In genomic region chr14:54025661-54026060, GRCh38 we compare ENCODE assay signal across 9 cellular contexts.
DNase-seq lines count a peak whose midpoint lies in the region; ATAC-seq, FAIRE-seq and TF ChIP-seq lines count a peak whose summit lies in the region.
"Had no signal": no experiment of that assay in that cellular context is flagged by ENCODE, and none has a peak within 500 bp of the region (broad histone marks: within the 10 kb centered on the region; RNA-seq: fewer than 3 reads in every experiment).

No MANE protein-coding gene starts in this region.

- H3K4me2 ChIP-seq in HepG2 (ENCODE audit: low read depth, low read length): no peak overlapping the region

- H3K4me3 Mint-ChIP-seq in activated CD4-positive, alpha-beta memory T cell treated with anti-CD3 and anti-CD28 coated beads, Interleukin-2, amount 10 ng/mL, durations not matched to agents 7 days and 5 days: no peak overlapping the region

- 41% methylated on average over 1 of the region's 1 CpG for WGBS in HepG2 (ENCODE audit: low lambda C conversion rate)

- intact Hi-C loops in HepG2 (cut with micrococcal nuclease; ENCODE audit: unreplicated experiment): loop anchor here (1.0 kb wide), 2 partner anchors 83 to 150 kb away; no protein-coding TSS in a partner anchor

- BruUV-seq in HepG2 (replicated peaks; lab: Mats Ljungman, UMichigan): no TSS peak

- H3K4me1 ChIP-seq in HepG2 (ENCODE audit: insufficient read depth, low read length): peaks cover 13% of the 10 kb centered on the region

- H3K9me3 ChIP-seq in HepG2 (ENCODE audit: low read length): peaks cover 12% of the 10 kb centered on the region

- TF ChIP-seq EP300 in HepG2 (IDR thresholded peaks at IDR 0.05; ENCODE audit: low read depth in 2 of 2, low read length in 2 of 2) (no peak), HepG2 (CRISPR knock-in tag; IDR thresholded peaks at IDR 0.05; ENCODE audit: borderline replicate concordance) (no peak)

- DNase-seq in BJ (ENCODE audit: low read depth): no peak
- peak; percentile 76 for DNase-seq in HT-29 (ENCODE audit: low spot score)
- peak; percentile 25 for DNase-seq in amniotic epithelial cell (ENCODE audit: low read depth)
- peak; percentile 36 for DNase-seq in HepG2 (ENCODE audit: low spot score)
- no peak for DNase-seq in effector CD4-positive, alpha-beta T cell
- no peak for DNase-seq in activated CD4-positive, alpha-beta memory T cell treated with anti-CD3 and anti-CD28 coated beads, Interleukin-2, amount 10 ng/mL, durations not matched to agents 7 days and 5 days
- no peak for DNase-seq in H7
- DNase-seq in NCI-H1694 (lab: John Stamatoyannopoulos, UW): no peak
- DNase-seq: stimulated activated CD4-positive, alpha-beta T cell treated with anti-CD3 and anti-CD28 coated beads, Interleukin-2, amount 100 ng/mL, for 48 hours had no signal

- no peak for FAIRE-seq in HepG2 (lab: Jason Lieb, UNC)

- no peaks in the 10 kb centered on the region for H3K9me3 Mint-ChIP-seq in activated CD4-positive, alpha-beta memory T cell treated with anti-CD3 and anti-CD28 coated beads, Interleukin-2, amount 10 ng/mL, durations not matched to agents 7 days and 5 days

- H3K27ac ChIP-seq in HepG2 (ENCODE audit: extremely low read length, insufficient read depth, low read length): no peak overlapping the region

- H3K27ac Mint-ChIP-seq in activated CD4-positive, alpha-beta memory T cell treated with anti-CD3 and anti-CD28 coated beads, Interleukin-2, amount 10 ng/mL, durations not matched to agents 7 days and 5 days: no peak overlapping the region

- no peaks in the 10 kb centered on the region for H3K27me3 ChIP-seq in BJ (ENCODE audit: control insufficient read depth, insufficient read depth, low read length)
- no peaks in the 10 kb centered on the region for H3K27me3 ChIP-seq in HepG2 (ENCODE audit: control insufficient read depth in 1 of 2, insufficient read depth in 2 of 2, low read length in 2 of 2)
- no peaks in the 10 kb centered on the region for H3K27me3 ChIP-seq in H7 (ENCODE audit: control insufficient read depth, insufficient read depth, low read length)

- TF ChIP-seq POLR2A in HepG2 (IDR thresholded peaks at IDR 0.05; ENCODE audit: insufficient read depth in 1 of 2, low read depth in 2 of 2, low read length in 2 of 2): no peak

- in situ Hi-C loops in HepG2 (cut with HindIII; ENCODE audit: extremely low pct_ligation_motif_present, low pct_unique_long_range_greater_than_20kb): no loop called here

- no peaks in the 10 kb centered on the region for H3K27me3 Mint-ChIP-seq in activated CD4-positive, alpha-beta memory T cell treated with anti-CD3 and anti-CD28 coated beads, Interleukin-2, amount 10 ng/mL, durations not matched to agents 7 days and 5 days

- 0 out of 2 replicates have a peak, but pooled peaks have one; percentile 29 for TF ChIP-seq RAD21 in HepG2 (CRISPR knock-in tag; IDR thresholded peaks at IDR 0.05)

- H3K4me3 ChIP-seq in BJ (ENCODE audit: low read depth, low read length) (no peak overlapping the region), HepG2 (replicated peaks in 1 of 3; ENCODE audit: insufficient read depth in 1 of 3, low read depth in 2 of 3, low read length in 3 of 3) (no peak overlapping the region), H7 (ENCODE audit: insufficient read depth, low read depth, low read length) (no peak overlapping the region)

- POLR2A ChIA-PET in BJ (lab: Charles Lee) (no interaction called here), HepG2 (lab: Yijun Ruan, JAX) (no interaction called here)
- POLR2A ChIA-PET in activated CD4-positive, alpha-beta memory T cell treated with anti-CD3 and anti-CD28 coated beads, Interleukin-2, amount 10 ng/mL, durations not matched to agents 7 days and 5 days (lab: Charles Lee): no interaction called here

- H3K36me3 Mint-ChIP-seq in activated CD4-positive, alpha-beta memory T cell treated with anti-CD3 and anti-CD28 coated beads, Interleukin-2, amount 10 ng/mL, durations not matched to agents 7 days and 5 days (ENCODE audit: low read depth): no peaks in the 10 kb centered on the region

- H2AFZ ChIP-seq in HepG2 (ENCODE audit: low read length): no peak overlapping the region

- H3K36me3 ChIP-seq in BJ (ENCODE audit: control insufficient read depth, insufficient read depth, low read length) (no peaks in the 10 kb centered on the region), HepG2 (replicated peaks in 1 of 2; ENCODE audit: control insufficient read depth in 1 of 2, insufficient read depth in 2 of 2, low read length in 2 of 2) (no peaks in the 10 kb centered on the region), H7 (replicated peaks; ENCODE audit: control insufficient read depth, insufficient read depth, low read length) (no peaks in the 10 kb centered on the region)

- no peaks in the 10 kb centered on the region for H3K79me2 ChIP-seq in HepG2 (ENCODE audit: insufficient read depth, low read length)

- peak; percentile 43 for TF ChIP-seq CTCF in BJ (IDR thresholded peaks at IDR 0.05; ENCODE audit: insufficient read depth, low read depth, low read length)
- peak; percentile 56 for TF ChIP-seq CTCF in HepG2 (CRISPR knock-in tag; IDR thresholded peaks at IDR 0.05)

- peak; percentile 52; the same call in 1 of the 3 replicates for ATAC-seq in HepG2

- H3K9ac ChIP-seq in HepG2 (ENCODE audit: insufficient read depth, low read depth, low read length): no peak overlapping the region

- CTCF ChIA-PET in BJ (lab: Yijun Ruan, JAX): interaction anchor here (0.6 to 1.4 kb wide), 2 partner anchors 149 to 611 kb away, joined by 3 read pairs; no protein-coding TSS in a partner anchor
- CTCF ChIA-PET in HepG2 (lab: Yijun Ruan, JAX; ENCODE audit: low intra/inter-chr PET ratio, low total read pairs): interaction anchor here (1.4 kb wide), 1 partner anchor 150 kb away, joined by 10 read pairs; no protein-coding TSS in a partner anchor
- CTCF ChIA-PET in activated CD4-positive, alpha-beta memory T cell treated with anti-CD3 and anti-CD28 coated beads, Interleukin-2, amount 10 ng/mL, durations not matched to agents 7 days and 5 days (lab: Charles Lee): no interaction called here

- no peaks in the 10 kb centered on the region for H3K4me1 Mint-ChIP-seq in activated CD4-positive, alpha-beta memory T cell treated with anti-CD3 and anti-CD28 coated beads, Interleukin-2, amount 10 ng/mL, durations not matched to agents 7 days and 5 days

- H4K20me1 ChIP-seq in HepG2 (ENCODE audit: insufficient read depth, low read length): no peaks in the 10 kb centered on the region

TF ChIP-seq in HepG2, 621 proteins besides CTCF, POLR2A, EP300 and RAD21 (continues in another document):
- peak; percentile 21; the same call in 1 of the 2 replicates for TF ChIP-seq ZMYM4 (CRISPR knock-in tag; IDR thresholded peaks at IDR 0.05)
- 0 out of 2 replicates have a peak, but pooled peaks have one; percentile 26 for TF ChIP-seq GATAD2A (CRISPR knock-in tag; IDR thresholded peaks at IDR 0.05)
- no peak for TF ChIP-seq FOXK1 (CRISPR knock-in tag; IDR thresholded peaks at IDR 0.05; ENCODE audit: borderline replicate concordance, low read depth)
- peak; percentile 75 for TF ChIP-seq STAG1 (CRISPR knock-in tag; IDR thresholded peaks at IDR 0.05)
- 0 out of 2 replicates have a peak, but pooled peaks have one; percentile 27 for TF ChIP-seq PATZ1 (CRISPR knock-in tag; IDR thresholded peaks at IDR 0.05)
- 0 out of 2 replicates have a peak, but pooled peaks have one; percentile 14 for TF ChIP-seq ARID5B (CRISPR knock-in tag; IDR thresholded peaks at IDR 0.05)
- TF ChIP-seq MED1 (CRISPR knock-in tag; IDR thresholded peaks at IDR 0.05): peak; percentile 43; the same call in 1 of the 2 replicates

Comparison
In these comparisons a context has a peak if more than half of its experiments do, and no peak if none do; other contexts are left out.
1. DNase-seq: peak in HT-29 (single experiment), amniotic epithelial cell (single experiment) and HepG2 (single experiment); none in BJ (single experiment), effector CD4-positive, alpha-beta T cell (single experiment), activated CD4-positive, alpha-beta memory T cell treated with anti-CD3 and anti-CD28 coated beads, Interleukin-2, amount 10 ng/mL, durations not matched to agents 7 days and 5 days (single experiment), H7 (single experiment) and NCI-H1694 (single experiment).